In the genomic region with DNA sequence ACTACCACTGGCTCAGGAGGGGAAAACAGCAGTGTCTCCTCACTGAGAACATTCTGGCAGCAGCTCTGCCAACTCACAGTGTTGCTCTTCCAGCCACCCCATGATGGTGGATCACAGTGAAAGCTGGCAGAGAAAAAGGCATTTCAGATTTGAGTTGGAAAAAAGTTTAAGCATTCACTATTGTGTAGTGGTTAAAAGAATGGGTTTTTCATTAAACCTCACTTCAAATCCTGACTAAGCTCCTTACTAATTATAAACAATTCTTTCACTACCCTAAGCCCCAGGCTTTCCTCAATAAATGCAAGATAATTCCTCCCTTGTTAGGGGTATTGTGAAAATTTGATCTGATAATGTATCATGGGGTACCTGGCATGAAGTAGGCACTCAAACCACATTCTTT, we compare ENCODE assay signal across 28 cellular contexts.
"Had no signal": no experiment of that assay in that cellular context is flagged by ENCODE, and none has a peak within 500 bp of the region (broad histone marks: within the 10 kb centered on the region; RNA-seq: fewer than 3 reads in every experiment).

No MANE protein-coding gene starts in this region.

- H3K4me2 ChIP-seq: hepatocyte, smooth muscle cell had no signal

- H3K36me3 ChIP-seq: gastroesophageal sphincter, heart left ventricle, ovary, right atrium auricular region, suprapubic skin, transverse colon, upper lobe of right lung, vagina had no signal

- H3K27ac ChIP-seq: dorsolateral prefrontal cortex, gastroesophageal sphincter, heart left ventricle, hepatocyte, ovary, right atrium auricular region, suprapubic skin, transverse colon, upper lobe of right lung, vagina had no signal

- H3K27ac Mint-ChIP-seq: naive thymus-derived CD4-positive, alpha-beta T cell; nephron; stimulated activated naive CD8-positive, alpha-beta T cell treated with anti-CD3 and anti-CD28 coated beads, Interleukin-15, amount 100 ng/mL, for 72 hours had no signal

- H3K27me3 ChIP-seq: dorsolateral prefrontal cortex, gastroesophageal sphincter, heart left ventricle, hepatocyte, ovary, right atrium auricular region, suprapubic skin, transverse colon, upper lobe of right lung, vagina had no signal

- H3K9me3 ChIP-seq: gastroesophageal sphincter, ovary, right atrium auricular region, suprapubic skin, transverse colon, upper lobe of right lung, vagina had no signal

- H3K79me2 ChIP-seq: hepatocyte had no signal

- ATAC-seq: gastroesophageal sphincter; heart left ventricle; left lobe of liver; naive thymus-derived CD4-positive, alpha-beta T cell; sciatic nerve; stimulated activated naive CD8-positive, alpha-beta T cell treated with anti-CD3 and anti-CD28 coated beads, Interleukin-15, amount 100 ng/mL, for 72 hours; upper lobe of right lung had no signal

- H3K4me1 Mint-ChIP-seq: naive thymus-derived CD4-positive, alpha-beta T cell; nephron; stimulated activated naive CD8-positive, alpha-beta T cell treated with anti-CD3 and anti-CD28 coated beads, Interleukin-15, amount 100 ng/mL, for 72 hours had no signal

- H3K36me3 Mint-ChIP-seq: naive thymus-derived CD4-positive, alpha-beta T cell had no signal

- H3K4me3 Mint-ChIP-seq: naive thymus-derived CD4-positive, alpha-beta T cell; nephron; stimulated activated naive CD8-positive, alpha-beta T cell treated with anti-CD3 and anti-CD28 coated beads, Interleukin-15, amount 100 ng/mL, for 72 hours had no signal

- DNase-seq: dorsolateral prefrontal cortex; effector CD4-positive, alpha-beta T cell; foreskin fibroblast; heart left ventricle; kidney; mesendoderm; midbrain; naive thymus-derived CD4-positive, alpha-beta T cell; occipital lobe; ovary; stimulated activated CD4-positive, alpha-beta T cell treated with anti-CD3 and anti-CD28 coated beads, Interleukin-12 subunit alpha, Interleukin-12 subunit beta, amount 100 ng/mL, for 4 hours; stimulated activated CD4-positive, alpha-beta T cell treated with anti-CD3 and anti-CD28 coated beads, Interleukin-1b, Interleukin-23, amount 100 ng/mL, for 48 hours; stimulated activated CD4-positive, alpha-beta T cell treated with anti-CD3 and anti-CD28 coated beads, Interleukin-4, amount 100 ng/mL, for 1 hour; stimulated activated CD8-positive, alpha-beta memory T cell treated with anti-CD3 and anti-CD28 coated beads, Interleukin-4, amount 100 ng/mL, for 48 hours; stimulated activated naive CD4-positive, alpha-beta T cell; stimulated activated naive CD8-positive, alpha-beta T cell treated with anti-CD3 and anti-CD28 coated beads, Interleukin-15, amount 100 ng/mL, for 72 hours; transverse colon; upper lobe of right lung had no signal

- H3K4me3 ChIP-seq: dorsolateral prefrontal cortex, gastroesophageal sphincter, heart left ventricle, hepatocyte, lung, ovary, right atrium auricular region, smooth muscle cell, suprapubic skin, transverse colon, upper lobe of right lung, vagina had no signal

- H2AFZ ChIP-seq: hepatocyte had no signal

- H3K4me1 ChIP-seq: gastroesophageal sphincter, heart left ventricle, right atrium auricular region, suprapubic skin, transverse colon, upper lobe of right lung, vagina had no signal

- H3K27me3 Mint-ChIP-seq: stimulated activated naive CD8-positive, alpha-beta T cell treated with anti-CD3 and anti-CD28 coated beads, Interleukin-15, amount 100 ng/mL, for 72 hours had no signal
